In genomic region chr7:107045980-107046379, GRCh38 we compare ENCODE assay signal across 9 cellular contexts. TPM values are rescaled to one million over a fixed set of nuclear protein-coding genes. Genes with fewer than 3 reads are reported as not detected.
DNase-seq lines count a peak whose midpoint lies in the region; ATAC-seq and TF ChIP-seq lines count a peak whose summit lies in the region.
"Had no signal": no experiment of that assay in that cellular context is flagged by ENCODE, and none has a peak within 500 bp of the region (broad histone marks: within the 10 kb centered on the region; RNA-seq: fewer than 3 reads in every experiment).

No MANE protein-coding gene starts in this region.

- no peaks in the 10 kb centered on the region for H3K36me3 Mint-ChIP-seq in memory B cell

- H3K9me3 ChIP-seq in adrenal gland (replicated peaks in 1 of 3) = no peaks in the 10 kb centered on the region
- H3K9me3 ChIP-seq: SJSA1 had no signal

- H3K9me3 Mint-ChIP-seq in memory B cell = no peaks in the 10 kb centered on the region

- H3K27ac Mint-ChIP-seq in memory B cell = no peak overlapping the region

- CTCF ChIA-PET in GM10248 (lab: Yijun Ruan, JAX) = no interaction called here

- POLR2A ChIA-PET in GM10248 (lab: Yijun Ruan, JAX) = no interaction called here

- H3K4me1 ChIP-seq in adrenal gland (replicated peaks in 1 of 2) = peaks cover 16 to 42% of the 10 kb centered on the region in 2 donors

- 22 to 31% (median 25%) methylated on average over 1 of the region's 1 CpG for WGBS in adrenal gland, 4 donors

- peak overlapping the region in 3 of 5 donors; percentile 60 to 89 (median 80) for H3K27ac ChIP-seq in adrenal gland
- H3K27ac ChIP-seq: SJSA1 had no signal

- H3K27me3 Mint-ChIP-seq in memory B cell = peaks cover 14% of the 10 kb centered on the region

- no peak for TF ChIP-seq POLR2A in adrenal gland (IDR thresholded peaks at IDR 0.05)

- DNase-seq in AG08395 (ENCODE audit: low spot score) (peak; percentile 59), H4 (ENCODE audit: low spot score) (peak; percentile 86), adrenal gland (peak in 1 of 7 donors; percentile 25), memory B cell (ENCODE audit: low spot score in 2 of 2) (no peak), GM10248 (ENCODE audit: extremely low spot score) (no peak), UCSD-AML1 (lab: John Stamatoyannopoulos, UW; ENCODE audit: unreplicated experiment) (no peak)

- intact Hi-C loops in adrenal gland (cut with DNase I) = loop anchor here in 1 of 2 donors (10.0 kb wide), 1 partner anchor 99 kb away; no protein-coding TSS in a partner anchor

- H3K36me3 ChIP-seq in adrenal gland (replicated peaks in 1 of 2) = no peaks in the 10 kb centered on the region
- H3K36me3 ChIP-seq: SJSA1 had no signal

- peaks cover 8% of the 10 kb centered on the region for H3K4me1 Mint-ChIP-seq in memory B cell

- ATAC-seq in memory B cell (ENCODE audit: low read depth) (no peak), GM21515 (IDR thresholded peaks at IDR 0.05; ENCODE audit: unreplicated experiment) (no peak), GM21723 (IDR thresholded peaks at IDR 0.05; ENCODE audit: unreplicated experiment) (no peak)

- no peaks in the 10 kb centered on the region for H3K27me3 ChIP-seq in adrenal gland
- H3K27me3 ChIP-seq: SJSA1 had no signal

- H3K4me3 ChIP-seq in adrenal gland = peak overlapping the region in 3 of 4 donors; percentile 9 to 81 (median 78)

- peak overlapping the region; percentile 40 for H3K4me3 Mint-ChIP-seq in memory B cell

- TF ChIP-seq CTCF in adrenal gland (IDR thresholded peaks at IDR 0.05) (no peak), GM10248 (IDR thresholded peaks at IDR 0.05; ENCODE audit: control extremely low read depth, extremely low read depth, low read depth, missing control alignments) (no peak)

RNA-seq across cellular contexts. Expression of gene PRKAR2B, which starts 1.5 kb away (rescaled TPM):
- total RNA-seq in H4 (2014; rRNA removed; shearing (Covaris generic)) = 9.5 and 13.1 TPM in 2 replicates
- total RNA-seq in adrenal gland = 100 to 1,000 TPM in 3 of 8 donors, 10 to 100 TPM in 5; 58.2 to 145 (median 82.9) TPM
- 100 to 1,000 TPM in 1 of 3 donors, 10 to 100 TPM in 2; 30.4 to 212 (median 54.5) TPM for polyA plus RNA-seq in adrenal gland

Comparison
In these comparisons a context has a peak if more than half of its experiments do, and no peak if none do; other contexts are left out.
1. DNase-seq: peak in AG08395 (single experiment) and H4 (single experiment); none in memory B cell (0 of 2), GM10248 (single experiment) and UCSD-AML1 (single experiment).